In genomic region chr2:238688197-238689153, GRCh38 we compare ENCODE assay signal across 16 cellular contexts.
"Had no signal": no experiment of that assay in that cellular context is flagged by ENCODE, and none has a peak within 500 bp of the region (broad histone marks: within the 10 kb centered on the region; RNA-seq: fewer than 3 reads in every experiment).

No MANE protein-coding gene starts in this region.

- DNase-seq: activated CD4-positive, alpha-beta T cell treated with anti-CD3 and anti-CD28 coated beads, Interleukin-2, amount 50 U/mL, for 4 hours; activated CD8-positive, alpha-beta memory T cell treated with anti-CD3 and anti-CD28 coated beads, Interleukin-2, amount 10 ng/mL, durations not matched to agents 7 days and 5 days; activated gamma-delta T cell; activated naive CD8-positive, alpha-beta T cell treated with anti-CD3 and anti-CD28 coated beads for 36 hours; activated T-cell treated with anti-CD3 and anti-CD28 coated beads, Interleukin-2, amount 50 U/mL, for 4 hours; dorsolateral prefrontal cortex; left cardiac atrium; naive thymus-derived CD4-positive, alpha-beta T cell; retina; small intestine; T-helper 17 cell; upper lobe of left lung had no signal

- H3K4me3 ChIP-seq: ascending aorta, dorsolateral prefrontal cortex, lung, upper lobe of left lung had no signal

- H3K9me3 Mint-ChIP-seq: activated naive CD8-positive, alpha-beta T cell treated with anti-CD3 and anti-CD28 coated beads for 36 hours; activated T-cell treated with anti-CD3 and anti-CD28 coated beads, Interleukin-2, amount 50 U/mL, for 4 hours; naive thymus-derived CD4-positive, alpha-beta T cell; stimulated activated effector memory CD8-positive, alpha-beta T cell treated with anti-CD3 and anti-CD28 coated beads, Interleukin-12 subunit alpha, Interleukin-12 subunit beta, amount 100 ng/mL, for 72 hours had no signal

- H3K36me3 Mint-ChIP-seq: activated CD8-positive, alpha-beta memory T cell treated with anti-CD3 and anti-CD28 coated beads, Interleukin-2, amount 10 ng/mL, durations not matched to agents 7 days and 5 days; activated naive CD8-positive, alpha-beta T cell treated with anti-CD3 and anti-CD28 coated beads for 36 hours; naive thymus-derived CD4-positive, alpha-beta T cell; stimulated activated effector memory CD8-positive, alpha-beta T cell treated with anti-CD3 and anti-CD28 coated beads, Interleukin-12 subunit alpha, Interleukin-12 subunit beta, amount 100 ng/mL, for 72 hours; WTC11 had no signal

- H3K4me1 Mint-ChIP-seq: activated CD8-positive, alpha-beta memory T cell treated with anti-CD3 and anti-CD28 coated beads, Interleukin-2, amount 10 ng/mL, durations not matched to agents 7 days and 5 days; stimulated activated effector memory CD8-positive, alpha-beta T cell treated with anti-CD3 and anti-CD28 coated beads, Interleukin-12 subunit alpha, Interleukin-12 subunit beta, amount 100 ng/mL, for 72 hours; T-helper 17 cell had no signal

- H3K4me3 Mint-ChIP-seq: activated CD8-positive, alpha-beta memory T cell treated with anti-CD3 and anti-CD28 coated beads, Interleukin-2, amount 10 ng/mL, durations not matched to agents 7 days and 5 days; activated naive CD8-positive, alpha-beta T cell treated with anti-CD3 and anti-CD28 coated beads for 36 hours; activated T-cell treated with anti-CD3 and anti-CD28 coated beads, Interleukin-2, amount 50 U/mL, for 4 hours; naive thymus-derived CD4-positive, alpha-beta T cell; stimulated activated effector memory CD8-positive, alpha-beta T cell treated with anti-CD3 and anti-CD28 coated beads, Interleukin-12 subunit alpha, Interleukin-12 subunit beta, amount 100 ng/mL, for 72 hours; T-helper 17 cell; WTC11 had no signal

- H3K27ac ChIP-seq: ascending aorta, dorsolateral prefrontal cortex, upper lobe of left lung had no signal

- H3K27ac Mint-ChIP-seq: activated CD8-positive, alpha-beta memory T cell treated with anti-CD3 and anti-CD28 coated beads, Interleukin-2, amount 10 ng/mL, durations not matched to agents 7 days and 5 days; activated naive CD8-positive, alpha-beta T cell treated with anti-CD3 and anti-CD28 coated beads for 36 hours; naive thymus-derived CD4-positive, alpha-beta T cell; stimulated activated effector memory CD8-positive, alpha-beta T cell treated with anti-CD3 and anti-CD28 coated beads, Interleukin-12 subunit alpha, Interleukin-12 subunit beta, amount 100 ng/mL, for 72 hours; T-helper 17 cell; WTC11 had no signal
